In the genomic region with DNA sequence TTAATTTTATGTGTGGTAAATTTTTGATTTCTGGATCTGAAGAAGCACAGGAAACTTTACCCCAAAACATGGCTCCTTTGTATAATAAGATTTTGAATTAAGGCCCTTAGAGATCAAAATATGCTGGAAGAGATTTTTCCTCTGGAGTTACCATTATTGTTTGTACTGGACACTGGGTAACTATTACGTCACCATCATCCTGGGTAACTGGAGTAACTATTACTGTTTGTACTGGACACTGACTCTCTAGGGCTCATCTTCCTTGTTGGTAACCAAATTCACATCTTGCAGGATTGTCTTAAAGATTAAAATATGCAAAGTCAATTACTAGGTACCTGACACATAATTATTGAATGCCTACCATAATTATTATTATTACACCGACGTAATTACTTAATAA, we compare ENCODE assay signal across 34 cellular contexts.
"Had no signal": no experiment of that assay in that cellular context is flagged by ENCODE, and none has a peak within 500 bp of the region (broad histone marks: within the 10 kb centered on the region; RNA-seq: fewer than 3 reads in every experiment).

No MANE protein-coding gene starts in this region.

- DNase-seq: Karpas-422, Kasumi-1, MG63, MM.1S, MV-4-11, NCI-H1048, NCI-H1092, NCI-H1092 treated with DMSO at 0.1 percent for 48 hours, NCI-H1105, NCI-H1105 treated with DMSO at 0.1 percent for 48 hours, NCI-H1417, NCI-H1417 treated with DMSO at 0.1 percent for 48 hours, NCI-H1436, NCI-H1436 treated with DMSO at 0.1 percent for 48 hours, NCI-H146, NCI-H1694, NCI-H1694 treated with DMSO at 0.1 percent for 48 hours, NCI-H187, NCI-H187 treated with DMSO at 0.1 percent for 48 hours, NCI-H1930, NCI-H2029, NCI-H2029 treated with DMSO at 0.1 percent for 48 hours, NCI-H2081, NCI-H2081 treated with DMSO at 0.1 percent for 48 hours, NCI-H2107, NCI-H2171, NCI-H2171 treated with DMSO at 0.1 percent for 48 hours, NCI-H2227 treated with DMSO at 0.1 percent for 48 hours, NCI-H226, NCI-H345, NCI-H446, NCI-H446 treated with DMSO at 0.1 percent for 48 hours, NCI-H510A, NCI-H510A treated with DMSO at 0.1 percent for 48 hours had no signal

- H3K36me3 ChIP-seq: MG63 had no signal

- H3K9me3 ChIP-seq: MG63 had no signal

- H3K27me3 ChIP-seq: MG63 had no signal

- H3K4me3 ChIP-seq: MG63 had no signal
